In genomic region chr4:164337219-164337944, GRCh38 we compare ENCODE assay signal across 33 cellular contexts.
"Had no signal": no experiment of that assay in that cellular context is flagged by ENCODE, and none has a peak within 500 bp of the region (broad histone marks: within the 10 kb centered on the region; RNA-seq: fewer than 3 reads in every experiment).

No MANE protein-coding gene starts in this region.

- H3K4me1 ChIP-seq: adrenal gland, body of pancreas, colonic mucosa, gastrocnemius medialis, pancreas, psoas muscle, sigmoid colon, upper lobe of right lung had no signal

- H3K79me2 ChIP-seq: hepatocyte had no signal

- ATAC-seq: body of pancreas; gastrocnemius medialis; left colon; naive thymus-derived CD8-positive, alpha-beta T cell; pancreas; psoas muscle; stimulated activated memory B cell treated with anti-CD40 and anti-IgM and Interleukin-4, amounts not matched to agents 10 μg/mL and 1 μg/mL and 100 μg/mL, for 72 hours; stimulated activated naive CD8-positive, alpha-beta T cell treated with anti-CD3 and anti-CD28 coated beads, Interleukin-15, amount 100 ng/mL, for 72 hours; upper lobe of right lung had no signal

- H3K27me3 Mint-ChIP-seq: activated naive CD8-positive, alpha-beta T cell treated with anti-CD3 and anti-CD28 coated beads for 36 hours; stimulated activated memory B cell treated with anti-CD40 and anti-IgM and Interleukin-4, amounts not matched to agents 10 μg/mL and 1 μg/mL and 100 μg/mL, for 72 hours; stimulated activated naive CD8-positive, alpha-beta T cell treated with anti-CD3 and anti-CD28 coated beads, Interleukin-15, amount 100 ng/mL, for 72 hours had no signal

- H3K4me3 ChIP-seq: adrenal gland, body of pancreas, colonic mucosa, gastrocnemius medialis, hepatocyte, pancreas, psoas muscle, sigmoid colon, smooth muscle cell, upper lobe of right lung had no signal

- H3K36me3 Mint-ChIP-seq: activated naive CD8-positive, alpha-beta T cell treated with anti-CD3 and anti-CD28 coated beads for 36 hours; immature natural killer cell; mesothelial cell of epicardium; naive thymus-derived CD8-positive, alpha-beta T cell; stimulated activated memory B cell treated with anti-CD40 and anti-IgM and Interleukin-4, amounts not matched to agents 10 μg/mL and 1 μg/mL and 100 μg/mL, for 72 hours had no signal

- H3K36me3 ChIP-seq: adrenal gland, colonic mucosa, gastrocnemius medialis, pancreas, sigmoid colon, upper lobe of right lung had no signal

- H3K4me1 Mint-ChIP-seq: activated naive CD8-positive, alpha-beta T cell treated with anti-CD3 and anti-CD28 coated beads for 36 hours; immature natural killer cell; naive thymus-derived CD8-positive, alpha-beta T cell; neural crest cell; stimulated activated memory B cell treated with anti-CD40 and anti-IgM and Interleukin-4, amounts not matched to agents 10 μg/mL and 1 μg/mL and 100 μg/mL, for 72 hours; stimulated activated naive CD8-positive, alpha-beta T cell treated with anti-CD3 and anti-CD28 coated beads, Interleukin-15, amount 100 ng/mL, for 72 hours had no signal

- H3K27ac Mint-ChIP-seq: activated naive CD4-positive, alpha-beta T cell treated with anti-CD3 and anti-CD28 coated beads for 36 hours; activated naive CD8-positive, alpha-beta T cell treated with anti-CD3 and anti-CD28 coated beads for 36 hours; activated T-helper 1 cell treated with anti-CD3 and anti-CD28 coated beads, Interleukin-12 subunit alpha, Interleukin-12 subunit beta, Interleukin-2, Interleukin-4 antibody, amounts not matched to agents 30 ng/mL and 10 ng/mL and 1 ng/mL, durations not matched to agents 14 hours and 24 hours and 36 hours; immature natural killer cell; mesothelial cell of epicardium; naive thymus-derived CD8-positive, alpha-beta T cell; stimulated activated memory B cell treated with anti-CD40 and anti-IgM and Interleukin-4, amounts not matched to agents 10 μg/mL and 1 μg/mL and 100 μg/mL, for 72 hours; stimulated activated naive CD8-positive, alpha-beta T cell treated with anti-CD3 and anti-CD28 coated beads, Interleukin-15, amount 100 ng/mL, for 72 hours had no signal

- H3K27ac ChIP-seq: adrenal gland, body of pancreas, colonic mucosa, gastrocnemius medialis, hepatocyte, pancreas, psoas muscle, sigmoid colon, upper lobe of right lung had no signal

- H3K4me2 ChIP-seq: hepatocyte, smooth muscle cell had no signal

- H2AFZ ChIP-seq: hepatocyte had no signal

- H3K4me3 Mint-ChIP-seq: activated naive CD4-positive, alpha-beta T cell treated with anti-CD3 and anti-CD28 coated beads for 36 hours; activated naive CD8-positive, alpha-beta T cell treated with anti-CD3 and anti-CD28 coated beads for 36 hours; activated T-helper 1 cell treated with anti-CD3 and anti-CD28 coated beads, Interleukin-12 subunit alpha, Interleukin-12 subunit beta, Interleukin-2, Interleukin-4 antibody, amounts not matched to agents 30 ng/mL and 10 ng/mL and 1 ng/mL, durations not matched to agents 14 hours and 24 hours and 36 hours; immature natural killer cell; mesothelial cell of epicardium; naive thymus-derived CD8-positive, alpha-beta T cell; neural crest cell; stimulated activated memory B cell treated with anti-CD40 and anti-IgM and Interleukin-4, amounts not matched to agents 10 μg/mL and 1 μg/mL and 100 μg/mL, for 72 hours; stimulated activated naive CD8-positive, alpha-beta T cell treated with anti-CD3 and anti-CD28 coated beads, Interleukin-15, amount 100 ng/mL, for 72 hours had no signal

- H3K9me3 ChIP-seq: adrenal gland, body of pancreas, colonic mucosa, gastrocnemius medialis, pancreas, upper lobe of right lung had no signal

- H3K9me3 Mint-ChIP-seq: activated naive CD4-positive, alpha-beta T cell treated with anti-CD3 and anti-CD28 coated beads for 36 hours; activated T-helper 1 cell treated with anti-CD3 and anti-CD28 coated beads, Interleukin-12 subunit alpha, Interleukin-12 subunit beta, Interleukin-2, Interleukin-4 antibody, amounts not matched to agents 30 ng/mL and 10 ng/mL and 1 ng/mL, durations not matched to agents 14 hours and 24 hours and 36 hours; stimulated activated memory B cell treated with anti-CD40 and anti-IgM and Interleukin-4, amounts not matched to agents 10 μg/mL and 1 μg/mL and 100 μg/mL, for 72 hours had no signal

- H3K27me3 ChIP-seq: adrenal gland, body of pancreas, colonic mucosa, gastrocnemius medialis, hepatocyte, pancreas, sigmoid colon, upper lobe of right lung had no signal

- DNase-seq: activated CD4-positive, alpha-beta T cell treated with anti-CD3 and anti-CD28 coated beads for 4 hours; activated CD4-positive, alpha-beta T cell treated with anti-CD3 and anti-CD28 coated beads, Interleukin-2, amount 50 U/mL, for 48 hours; activated CD8-positive, alpha-beta memory T cell treated with anti-CD3 and anti-CD28 coated beads for 24 hours; activated effector memory CD4-positive, alpha-beta T cell treated with anti-CD3 and anti-CD28 coated beads, Interleukin-2, amount 50 U/mL, for 16 hours; activated naive CD4-positive, alpha-beta T cell treated with anti-CD3 and anti-CD28 coated beads for 36 hours; activated naive CD8-positive, alpha-beta T cell treated with anti-CD3 and anti-CD28 coated beads for 36 hours; activated T-cell treated with anti-CD3 and anti-CD28 coated beads, Interleukin-2, amount 50 U/mL, for 1 hour; adrenal gland; aorta; body of pancreas; colonic mucosa; effector CD8-positive, alpha-beta T cell; gastrocnemius medialis; immature natural killer cell; kidney; left colon; naive thymus-derived CD8-positive, alpha-beta T cell; nucleus accumbens; pancreas; psoas muscle; sigmoid colon; stimulated activated CD4-positive, alpha-beta T cell treated with anti-CD3 and anti-CD28 coated beads, Interleukin-1b, Interleukin-23, amount 100 ng/mL, for 48 hours; stimulated activated CD4-positive, alpha-beta T cell treated with anti-CD3 and anti-CD28 coated beads, Interleukin-4, amount 100 ng/mL, for 4 hours; stimulated activated CD8-positive, alpha-beta memory T cell treated with anti-CD3 and anti-CD28 coated beads, Interleukin-4, amount 100 ng/mL, for 48 hours; stimulated activated naive CD8-positive, alpha-beta T cell treated with anti-CD3 and anti-CD28 coated beads, Interleukin-15, amount 100 ng/mL, for 72 hours; substantia nigra; upper lobe of right lung had no signal
